In genomic region chr2:171566753-171567152, GRCh38 we compare ENCODE assay signal across 29 cellular contexts.
"Had no signal": no experiment of that assay in that cellular context is flagged by ENCODE, and none has a peak within 500 bp of the region (broad histone marks: within the 10 kb centered on the region; RNA-seq: fewer than 3 reads in every experiment).

No MANE protein-coding gene starts in this region.

- H3K4me3 ChIP-seq: colonic mucosa, coronary artery, dorsolateral prefrontal cortex, esophagus squamous epithelium, gastrocnemius medialis, gastroesophageal sphincter, heart left ventricle, heart right ventricle, hepatocyte had no signal

- H3K9me3 ChIP-seq: colonic mucosa, esophagus squamous epithelium, gastrocnemius medialis, gastroesophageal sphincter, heart left ventricle, heart right ventricle had no signal

- H3K4me3 Mint-ChIP-seq: dendritic cell treated with granulocyte-macrophage colony-stimulating factor and Interleukin-4, amounts not matched to agents 40 ng/mL and 50 ng/mL, for 4 days; effector memory CD8-positive, alpha-beta T cell; endodermal cell had no signal

- H3K27ac ChIP-seq: colonic mucosa, coronary artery, dorsolateral prefrontal cortex, epithelial cell of prostate, esophagus squamous epithelium, foreskin keratinocyte, gastrocnemius medialis, gastroesophageal sphincter, heart left ventricle, heart right ventricle, hepatocyte had no signal

- H3K4me2 ChIP-seq: hepatocyte had no signal

- H3K27ac Mint-ChIP-seq: dendritic cell treated with granulocyte-macrophage colony-stimulating factor and Interleukin-4, amounts not matched to agents 40 ng/mL and 50 ng/mL, for 4 days; effector memory CD8-positive, alpha-beta T cell; endodermal cell had no signal

- H3K27me3 Mint-ChIP-seq: dendritic cell treated with granulocyte-macrophage colony-stimulating factor and Interleukin-4, amounts not matched to agents 40 ng/mL and 50 ng/mL, for 4 days had no signal

- H3K27me3 ChIP-seq: colonic mucosa, dorsolateral prefrontal cortex, esophagus squamous epithelium, gastrocnemius medialis, gastroesophageal sphincter, hepatocyte had no signal

- H3K36me3 ChIP-seq: colonic mucosa, esophagus squamous epithelium, gastrocnemius medialis, gastroesophageal sphincter, heart left ventricle, heart right ventricle had no signal

- H3K4me1 ChIP-seq: colonic mucosa, esophagus squamous epithelium, foreskin keratinocyte, gastrocnemius medialis, gastroesophageal sphincter, heart left ventricle, heart right ventricle had no signal

- H3K9me3 Mint-ChIP-seq: effector memory CD8-positive, alpha-beta T cell; endodermal cell had no signal

- H2AFZ ChIP-seq: hepatocyte had no signal

- H3K79me2 ChIP-seq: hepatocyte had no signal

- ATAC-seq: effector memory CD8-positive, alpha-beta T cell; esophagus mucosa; foreskin keratinocyte; gastrocnemius medialis; gastroesophageal sphincter; heart left ventricle; heart right ventricle had no signal

- DNase-seq: colonic mucosa; cortex of kidney; dermis blood vessel endothelial cell; dorsolateral prefrontal cortex; effector CD4-positive, alpha-beta T cell; effector CD8-positive, alpha-beta T cell; effector memory CD4-positive, alpha-beta T cell; effector memory CD8-positive, alpha-beta T cell; endodermal cell; erythroblast; esophagus squamous epithelium; foreskin fibroblast; foreskin keratinocyte; foreskin melanocyte; gastrocnemius medialis; glutamatergic neuron; head of caudate nucleus; heart left ventricle; heart right ventricle had no signal

- FAIRE-seq: colon, endometrium, endothelial cell of umbilical vein, frontal cortex had no signal
